In the genomic region with DNA sequence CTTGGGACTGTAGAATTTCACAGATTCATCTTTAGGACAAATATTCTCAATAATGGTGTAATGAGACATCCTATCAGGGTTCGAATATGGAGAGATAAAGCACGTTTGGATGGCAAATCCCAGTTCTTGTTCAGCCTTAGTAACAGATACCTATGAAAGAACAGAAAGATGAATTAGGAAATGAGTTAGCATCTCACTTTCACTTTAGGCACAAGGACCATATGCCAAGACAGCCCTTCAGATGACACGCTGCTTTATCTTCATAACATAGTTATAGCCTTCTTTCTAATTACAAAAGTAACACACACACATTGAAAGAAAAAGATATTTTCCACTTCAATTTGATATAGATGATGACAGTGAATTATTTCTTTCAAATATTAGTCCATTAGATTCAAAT, we compare ENCODE assay signal across 11 cellular contexts.
DNase-seq lines count a peak whose midpoint lies in the region; ATAC-seq and TF ChIP-seq lines count a peak whose summit lies in the region.
"Had no signal": no experiment of that assay in that cellular context is flagged by ENCODE, and none has a peak within 500 bp of the region (broad histone marks: within the 10 kb centered on the region; RNA-seq: fewer than 3 reads in every experiment).

No MANE protein-coding gene starts in this region.

- H3K4me1 Mint-ChIP-seq in effector memory CD8-positive, alpha-beta T cell (ENCODE audit: low read depth in 2 of 2) = peaks cover 29 to 48% of the 10 kb centered on the region in 2 donors
- no peaks in the 10 kb centered on the region for H3K4me1 Mint-ChIP-seq in progenitor cell of endocrine pancreas (ENCODE audit: low read depth)

- H3K27me3 Mint-ChIP-seq in effector memory CD8-positive, alpha-beta T cell = no peaks in the 10 kb centered on the region
- no peaks in the 10 kb centered on the region for H3K27me3 Mint-ChIP-seq in progenitor cell of endocrine pancreas

- no peaks in the 10 kb centered on the region for H3K9me3 Mint-ChIP-seq in effector memory CD8-positive, alpha-beta T cell
- no peaks in the 10 kb centered on the region for H3K9me3 Mint-ChIP-seq in progenitor cell of endocrine pancreas (ENCODE audit: low read depth)
- H3K9me3 Mint-ChIP-seq: IgD-negative memory B cell had no signal

- H3K9ac ChIP-seq in smooth muscle cell (ENCODE audit: low read depth) = no peak overlapping the region

- 79% methylated on average over 3 of the region's 3 CpGs for WGBS in smooth muscle cell (ENCODE audit: low lambda C conversion rate)

- no peaks in the 10 kb centered on the region for H3K36me3 ChIP-seq in smooth muscle cell (ENCODE audit: low read depth)

- TF ChIP-seq CTCF in GM12865 (IDR thresholded peaks at IDR 0.05; ENCODE audit: insufficient read depth, low read depth, low read length, missing control alignments) (no peak), smooth muscle cell (IDR thresholded peaks at IDR 0.05; ENCODE audit: borderline replicate concordance, insufficient read depth, poor library complexity, severe bottlenecking) (no peak), progenitor cell of endocrine pancreas (IDR thresholded peaks at IDR 0.05; ENCODE audit: unreplicated experiment) (no peak)

- peak overlapping the region; percentile 90 to 95 for H3K27ac Mint-ChIP-seq in effector memory CD8-positive, alpha-beta T cell
- no peak overlapping the region for H3K27ac Mint-ChIP-seq in progenitor cell of endocrine pancreas
- H3K27ac Mint-ChIP-seq: IgD-negative memory B cell had no signal

- peak overlapping the region; percentile 53 for H3K4me2 ChIP-seq in smooth muscle cell

- H3K4me3 ChIP-seq in GM12865 (ENCODE audit: low read depth, low read length) (peak overlapping the region; percentile 13), smooth muscle cell (no peak overlapping the region)

- H4K20me1 ChIP-seq in smooth muscle cell (ENCODE audit: low read depth) = no peaks in the 10 kb centered on the region

- H3K27ac ChIP-seq in smooth muscle cell (ENCODE audit: low read depth) = peak overlapping the region; percentile 74

- H3K36me3 Mint-ChIP-seq in effector memory CD8-positive, alpha-beta T cell (ENCODE audit: insufficient read depth) = peaks cover 91% of the 10 kb centered on the region
- peaks cover under 1% of the 10 kb centered on the region for H3K36me3 Mint-ChIP-seq in progenitor cell of endocrine pancreas (ENCODE audit: insufficient read depth)
- H3K36me3 Mint-ChIP-seq: IgD-negative memory B cell had no signal

- H2AFZ ChIP-seq in smooth muscle cell (ENCODE audit: low read depth) = no peak overlapping the region

- peak overlapping the region; percentile 50 to 74 for H3K4me3 Mint-ChIP-seq in effector memory CD8-positive, alpha-beta T cell
- H3K4me3 Mint-ChIP-seq in progenitor cell of endocrine pancreas (ENCODE audit: low read depth) = no peak overlapping the region

- no peaks in the 10 kb centered on the region for H3K79me2 ChIP-seq in smooth muscle cell (ENCODE audit: low read depth)

- DNase-seq in GM12865 (ENCODE audit: low read depth) (peak; percentile 25), smooth muscle cell (lab: John Stamatoyannopoulos, UW; ENCODE audit: unreplicated experiment) (no peak), progenitor cell of endocrine pancreas (ENCODE audit: low spot score, unreplicated experiment) (no peak)
- no peak for DNase-seq in effector memory CD8-positive, alpha-beta T cell
- DNase-seq: activated CD8-positive, alpha-beta memory T cell treated with anti-CD3 and anti-CD28 coated beads for 24 hours; H7; NCI-H2029 had no signal

- no peaks in the 10 kb centered on the region for H3K27me3 ChIP-seq in smooth muscle cell (ENCODE audit: low read depth)

- peaks cover 12% of the 10 kb centered on the region for H3K4me1 ChIP-seq in smooth muscle cell (ENCODE audit: low read depth)

- H3F3A ChIP-seq in smooth muscle cell (ENCODE audit: low read depth) = peaks cover 6% of the 10 kb centered on the region

- ATAC-seq in HG02870 (IDR thresholded peaks at IDR 0.05; ENCODE audit: unreplicated experiment) (peak; percentile 34), HG03571 (IDR thresholded peaks at IDR 0.05; ENCODE audit: unreplicated experiment) (no peak), GM18907 (IDR thresholded peaks at IDR 0.05; ENCODE audit: unreplicated experiment) (no peak)
- ATAC-seq in effector memory CD8-positive, alpha-beta T cell (replicated peaks) = no peak

- H3K9me3 ChIP-seq in smooth muscle cell (replicated peaks; ENCODE audit: low read depth) = no peaks in the 10 kb centered on the region
